20 cellular contexts compared by ENCODE assay signal in genomic region chr4:143252478-143252877, GRCh38.
"Had no signal": no experiment of that assay in that cellular context is flagged by ENCODE, and none has a peak within 500 bp of the region (broad histone marks: within the 10 kb centered on the region; RNA-seq: fewer than 3 reads in every experiment).

No MANE protein-coding gene starts in this region.

- H3K4me1 ChIP-seq: gastrocnemius medialis, lower lobe of right lung, parathyroid adenoma, psoas muscle, right lobe of liver, testis, upper lobe of right lung, vagina had no signal

- H3K27ac ChIP-seq: gastrocnemius medialis, left ventricle myocardium inferior, lower lobe of right lung, parathyroid adenoma, psoas muscle, right lobe of liver, testis, upper lobe of right lung, vagina had no signal

- H3K4me3 ChIP-seq: gastrocnemius medialis, left ventricle myocardium inferior, lower lobe of right lung, psoas muscle, right lobe of liver, testis, tibial nerve, upper lobe of right lung, vagina had no signal

- H3K36me3 ChIP-seq: gastrocnemius medialis, left ventricle myocardium inferior, lower lobe of right lung, right lobe of liver, tibial nerve, upper lobe of right lung, vagina had no signal

- H3K27me3 ChIP-seq: gastrocnemius medialis, right lobe of liver, testis, tibial nerve, upper lobe of right lung, vagina had no signal

- H2AFZ ChIP-seq: parathyroid adenoma had no signal

- DNase-seq: gastrocnemius medialis; glutamatergic neuron; islet precursor cell; left cardiac atrium; left ventricle myocardium inferior; lower lobe of right lung; naive thymus-derived CD4-positive, alpha-beta T cell; nephron progenitor cell; psoas muscle; retina; right lobe of liver; stimulated activated CD4-positive, alpha-beta T cell treated with anti-CD3 and anti-CD28 coated beads, Interleukin-1b, Interleukin-23, amount 100 ng/mL, for 48 hours; stimulated activated CD4-positive, alpha-beta T cell treated with anti-CD3 and anti-CD28 coated beads, Interleukin-4, amount 100 ng/mL, for 4 hours; stimulated activated naive B cell treated with anti-CD40 and anti-IgM and Interleukin-4, amounts not matched to agents 10 μg/mL and 1 μg/mL and 100 μg/mL, for 72 hours; stimulated activated naive CD8-positive, alpha-beta T cell treated with anti-CD3 and anti-CD28 coated beads, Interleukin-15, amount 100 ng/mL, for 72 hours; testis; upper lobe of right lung had no signal

- H3K9ac ChIP-seq: parathyroid adenoma had no signal

- ATAC-seq: gastrocnemius medialis; left cardiac atrium; lower lobe of right lung; naive thymus-derived CD4-positive, alpha-beta T cell; psoas muscle; right lobe of liver; stimulated activated naive B cell treated with anti-CD40 and anti-IgM and Interleukin-4, amounts not matched to agents 10 μg/mL and 1 μg/mL and 100 μg/mL, for 72 hours; stimulated activated naive CD8-positive, alpha-beta T cell treated with anti-CD3 and anti-CD28 coated beads, Interleukin-15, amount 100 ng/mL, for 72 hours; upper lobe of right lung had no signal

- H3K79me2 ChIP-seq: parathyroid adenoma had no signal

- H3K9me3 ChIP-seq: gastrocnemius medialis, left ventricle myocardium inferior, lower lobe of right lung, psoas muscle, right lobe of liver, testis, tibial nerve, upper lobe of right lung, vagina had no signal
